ENCODE assay signal across 8 cellular contexts in genomic region chrX:150982786-150983525, GRCh38. TPM values are rescaled to one million over a fixed set of nuclear protein-coding genes. Genes with fewer than 3 reads are reported as not detected.
DNase-seq lines count a peak whose midpoint lies in the region; ATAC-seq, FAIRE-seq and TF ChIP-seq lines count a peak whose summit lies in the region.

Gene HMGB3 (plus strand): TSS chrX:150983335. CDS start chrX:150985600, 2,265 bp downstream.

- peak; percentile 97 for ATAC-seq in GM19023 (IDR thresholded peaks at IDR 0.05; ENCODE audit: unreplicated experiment)
- peak; percentile 97 for ATAC-seq in HG03196 (IDR thresholded peaks at IDR 0.05; ENCODE audit: unreplicated experiment)
- ATAC-seq in central memory CD8-positive, alpha-beta T cell (replicated peaks; ENCODE audit: extremely low read depth, poor library complexity, severe bottlenecking) = peak; percentile 92

- no peaks in the 10 kb centered on the region for H3K9me3 Mint-ChIP-seq in central memory CD8-positive, alpha-beta T cell

- H3K9me3 ChIP-seq in keratinocyte (ENCODE audit: control insufficient read depth, low read depth, low read length) = no peaks in the 10 kb centered on the region

- H3K9ac ChIP-seq in keratinocyte (ENCODE audit: control insufficient read depth, extremely low read depth, insufficient read depth, low read length) = peak within 1 kb of the TSS; percentile 69

- no peaks in the 10 kb centered on the region for H3K36me3 ChIP-seq in keratinocyte (ENCODE audit: control insufficient read depth in 2 of 2, extremely low read depth in 1 of 2, insufficient read depth in 2 of 2, low read length in 2 of 2)

- H3K27me3 ChIP-seq in keratinocyte (ENCODE audit: control insufficient read depth, extremely low read depth, insufficient read depth, low read length) = no peaks in the 10 kb centered on the region

- H3K36me3 Mint-ChIP-seq in central memory CD8-positive, alpha-beta T cell (ENCODE audit: insufficient read depth) = peaks cover 2% of the 10 kb centered on the region

- no peaks in the 10 kb centered on the region for H3K9me1 ChIP-seq in keratinocyte (ENCODE audit: control insufficient read depth, extremely low read depth, insufficient read depth, low read length)

- peaks cover 11% of the 10 kb centered on the region for H3K27me3 Mint-ChIP-seq in central memory CD8-positive, alpha-beta T cell

- peaks cover 3% of the 10 kb centered on the region for H3K4me1 ChIP-seq in keratinocyte (ENCODE audit: control insufficient read depth, extremely low read depth, insufficient read depth, low read length)

- H2AFZ ChIP-seq in keratinocyte (ENCODE audit: control insufficient read depth, low read length) = peak within 1 kb of the TSS; percentile 75

- dilution Hi-C loops in keratinocyte (cut with MboI; ENCODE audit: extremely low pct_ligation_motif_present, low sequenced_read_pairs) = no loop called here

- DNase-seq in AG09319 (ENCODE audit: extremely low read depth, low read depth) (peak; percentile 66), NCI-H226 (peak; percentile 89), keratinocyte (ENCODE audit: low read depth, low spot score) (peak; percentile 68)
- DNase-seq in activated CD4-positive, CD25-positive, alpha-beta regulatory T cell (lab: John Stamatoyannopoulos, UW) = peak; percentile 30 to 66 (median 38)
- DNase-seq in central memory CD8-positive, alpha-beta T cell (ENCODE audit: low spot score in 2 of 2) = peak; percentile 27 to 54
- peak; percentile 87 for DNase-seq in stimulated activated CD4-positive, alpha-beta T cell treated with anti-CD3 and anti-CD28 coated beads, Interleukin-15, amount 100 ng/mL, for 24 hours

- H3K27ac ChIP-seq in keratinocyte (ENCODE audit: control insufficient read depth, insufficient read depth, low read length) = peak within 1 kb of the TSS; percentile 54

- H3K4me3 Mint-ChIP-seq in central memory CD8-positive, alpha-beta T cell = peak within 1 kb of the TSS; percentile 62

- H3K4me1 Mint-ChIP-seq in central memory CD8-positive, alpha-beta T cell = no peaks in the 10 kb centered on the region

- no peak for FAIRE-seq in keratinocyte (lab: Jason Lieb, UNC)

- no peak within 1 kb of the TSS for H3K27ac Mint-ChIP-seq in central memory CD8-positive, alpha-beta T cell (ENCODE audit: low read depth)

- peak within 1 kb of the TSS; percentile 76 for H3K4me2 ChIP-seq in keratinocyte (ENCODE audit: control insufficient read depth, extremely low read depth, insufficient read depth, low read depth, low read length)

- peaks cover 9% of the 10 kb centered on the region for H3K79me2 ChIP-seq in keratinocyte (ENCODE audit: control insufficient read depth, insufficient read depth, low read length)

- H3K4me3 ChIP-seq in keratinocyte (ENCODE audit: control insufficient read depth in 2 of 3, extremely low read depth in 1 of 3, insufficient read depth in 2 of 3, low read depth in 1 of 3, low read length in 3 of 3) = peak within 1 kb of the TSS; percentile 53 to 62 (median 62)

- no peaks in the 10 kb centered on the region for H4K20me1 ChIP-seq in keratinocyte (ENCODE audit: control insufficient read depth, extremely low read depth, insufficient read depth, low read length)

- no peak for TF ChIP-seq CTCF in AG09319 (IDR thresholded peaks at IDR 0.05; ENCODE audit: low read depth, low read length)
- TF ChIP-seq CTCF in keratinocyte (optimal IDR thresholded peaks at IDR 0.05 in 1 of 3, IDR thresholded peaks at IDR 0.05 in 1 of 3, conservative IDR thresholded peaks at IDR 0.05 in 1 of 3; ENCODE audit: extremely low read depth in 1 of 3, insufficient read depth in 2 of 3, low read length in 3 of 3) = no peak

RNA-seq across cellular contexts. Expression of gene HMGB3, which starts in this region (rescaled TPM):
- 24.1 to 101 TPM (median 72.4 TPM) in 3 replicates for polyA plus RNA-seq in keratinocyte
- 130 TPM for polyA plus RNA-seq in keratinocyte (2011; ENCODE audit: low read depth)
- polyA plus RNA-seq in keratinocyte (2011; cell fraction: cytosol; rRNA removed) = 62.1 and 121 TPM in 2 replicates
- polyA plus RNA-seq in keratinocyte (2011; cell fraction: nucleus; rRNA removed) = 48.2 and 62.0 TPM in 2 replicates
- 56.2 and 204 TPM in 2 replicates for polyA plus RNA-seq in keratinocyte (2012; ENCODE audit: low replicate concordance)
- 12.4 to 24.1 TPM (median 16.8 TPM) in 3 replicates for polyA minus RNA-seq in keratinocyte
- 22.1 TPM for polyA minus RNA-seq in keratinocyte (2011; cell fraction: cytosol; rRNA and poly(A)+ RNA removed)
- 8.5 and 19.5 TPM in 2 replicates for polyA minus RNA-seq in keratinocyte (2011; cell fraction: nucleus; rRNA and poly(A)+ RNA removed)

Comparison
In these comparisons a context has a peak if more than half of its experiments do, and no peak if none do; other contexts are left out.
1. Peak in every context shown above with its lines: DNase-seq, ATAC-seq, H3K4me3 ChIP-seq and H3K27ac ChIP-seq.
2. DNase-seq: peak in every context shown above with its lines; median percentile 89 in NCI-H226; 87 in stimulated activated CD4-positive, alpha-beta T cell treated with anti-CD3 and anti-CD28 coated beads, Interleukin-15, amount 100 ng/mL, for 24 hours; 68 in keratinocyte; 66 in AG09319; 40 in central memory CD8-positive, alpha-beta T cell; 38 in activated CD4-positive, CD25-positive, alpha-beta regulatory T cell.